1 cellular context compared by ENCODE assay signal in the genomic region with DNA sequence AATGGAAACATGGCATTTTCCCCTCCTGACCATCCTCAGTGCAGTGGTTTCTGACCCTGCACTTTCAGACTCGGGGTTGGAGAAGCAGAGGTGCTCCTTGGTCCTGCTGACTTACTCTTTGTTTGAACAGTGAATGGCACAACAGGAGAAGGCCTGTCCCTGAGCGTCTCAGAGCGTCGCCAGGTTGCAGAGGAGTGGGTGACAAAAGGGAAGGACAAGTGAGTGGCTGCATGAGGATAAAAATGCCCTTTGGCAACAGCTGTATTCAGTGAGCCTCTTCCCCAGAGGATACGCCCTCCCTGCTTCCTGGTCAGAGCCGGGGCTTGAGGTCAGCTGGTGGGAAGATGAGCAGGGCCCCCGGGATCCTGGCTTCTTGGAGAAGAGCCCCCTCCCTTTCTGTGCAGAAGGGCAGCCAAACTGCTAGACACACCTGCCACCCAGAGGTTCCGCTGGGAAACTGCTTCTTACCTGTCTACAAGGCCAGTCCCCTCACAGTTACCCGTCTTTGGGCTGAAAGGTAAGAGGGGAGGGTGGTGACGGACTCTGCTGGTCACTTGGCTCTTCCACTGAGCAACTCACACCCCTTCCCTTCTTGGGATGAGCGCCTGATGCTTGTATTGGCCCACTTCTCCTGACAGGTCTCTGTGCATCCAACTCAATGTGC.
TF ChIP-seq lines count a peak whose summit lies in the region.

No MANE protein-coding gene starts in this region.

TF ChIP-seq in GM12878, 131 proteins besides CTCF, POLR2A, EP300 and RAD21:
- no peak for TF ChIP-seq TARDBP (IDR thresholded peaks at IDR 0.05; ENCODE audit: borderline replicate concordance)
- TF ChIP-seq, protein P1, sequence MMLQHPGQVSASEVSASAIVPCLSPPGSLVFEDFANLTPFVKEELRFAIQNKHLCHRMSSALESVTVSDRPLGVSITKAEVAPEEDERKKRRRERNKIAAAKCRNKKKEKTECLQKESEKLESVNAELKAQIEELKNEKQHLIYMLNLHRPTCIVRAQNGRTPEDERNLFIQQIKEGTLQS (IDR thresholded peaks at IDR 0.05; ENCODE audit: borderline replicate concordance, extremely low read depth, low read depth, low read length), result no peak
